In genomic region chr1:44079566-44079965, GRCh38 we compare ENCODE assay signal across 24 cellular contexts.
DNase-seq lines count a peak whose midpoint lies in the region; TF ChIP-seq lines count a peak whose summit lies in the region.
"Had no signal": no experiment of that assay in that cellular context is flagged by ENCODE, and none has a peak within 500 bp of the region (broad histone marks: within the 10 kb centered on the region; RNA-seq: fewer than 3 reads in every experiment).

No MANE protein-coding gene starts in this region.

- H3K27me3 Mint-ChIP-seq in nephron progenitor cell (ENCODE audit: low read depth, poor library complexity) = peaks cover 10% of the 10 kb centered on the region

- H3K4me3 Mint-ChIP-seq in nephron progenitor cell = no peak overlapping the region
- H3K4me3 Mint-ChIP-seq: B cell; CD14-positive monocyte; CD4-positive, alpha-beta memory T cell; CD4-positive, alpha-beta T cell; CD4-positive, CD25-positive, alpha-beta regulatory T cell; CD8-positive, alpha-beta memory T cell; CD8-positive, alpha-beta T cell had no signal

- H3K9me3 Mint-ChIP-seq in nephron progenitor cell = no peaks in the 10 kb centered on the region
- H3K9me3 Mint-ChIP-seq: CD14-positive monocyte; CD4-positive, alpha-beta memory T cell; CD4-positive, alpha-beta T cell; CD4-positive, CD25-positive, alpha-beta regulatory T cell; CD8-positive, alpha-beta memory T cell; CD8-positive, alpha-beta T cell had no signal

- H3K36me3 Mint-ChIP-seq in nephron progenitor cell (ENCODE audit: low read depth) = no peaks in the 10 kb centered on the region
- H3K36me3 Mint-ChIP-seq: CD14-positive monocyte; CD4-positive, alpha-beta memory T cell; CD4-positive, CD25-positive, alpha-beta regulatory T cell; CD8-positive, alpha-beta memory T cell; CD8-positive, alpha-beta T cell had no signal

- TF ChIP-seq CTCF in nephron progenitor cell (IDR thresholded peaks at IDR 0.05) = no peak

- peaks cover 45% of the 10 kb centered on the region for H3K4me1 Mint-ChIP-seq in nephron progenitor cell
- H3K4me1 Mint-ChIP-seq: B cell; CD4-positive, alpha-beta memory T cell; CD4-positive, CD25-positive, alpha-beta regulatory T cell; CD8-positive, alpha-beta memory T cell had no signal

- H3K27ac Mint-ChIP-seq in nephron progenitor cell = peak overlapping the region; percentile 69
- H3K27ac Mint-ChIP-seq: B cell; CD4-positive, alpha-beta T cell; CD8-positive, alpha-beta T cell had no signal

- no peak for DNase-seq in nephron progenitor cell
- no peak for DNase-seq in NCI-H2107 treated with DMSO at 0.1 percent for 48 hours (lab: John Stamatoyannopoulos, UW; ENCODE audit: unreplicated experiment)
- DNase-seq: 8988T; ACHN; AML-193; BE2C; C1 segment of cervical spinal cord; Caco-2; Calu3; CD4-positive, alpha-beta memory T cell; CD4-positive, alpha-beta T cell; CD4-positive, CD25-positive, alpha-beta regulatory T cell; CD8-positive, alpha-beta memory T cell; CD8-positive, alpha-beta T cell; COR-L47; DMS 273 treated with DMSO at 0.1 percent for 48 hours; DMS153; DMS53; DMS79; DMS79 treated with DMSO at 0.1 percent for 48 hours; DND-41; EL had no signal
